Comparison of ENCODE assay signal across 30 cellular contexts in genomic region chr9:100499866-100500265, GRCh38. TPM values are rescaled to one million over a fixed set of nuclear protein-coding genes. Genes with fewer than 3 reads are reported as not detected.
"Had no signal": no experiment of that assay in that cellular context is flagged by ENCODE, and none has a peak within 500 bp of the region (broad histone marks: within the 10 kb centered on the region; RNA-seq: fewer than 3 reads in every experiment).

No MANE protein-coding gene starts in this region.

- H2AFZ ChIP-seq: hepatocyte had no signal

- H3K27ac ChIP-seq: epithelial cell of prostate, esophagus muscularis mucosa, foreskin keratinocyte, gastroesophageal sphincter, heart left ventricle, hepatocyte, left lung, neutrophil, pancreas, stomach, thyroid gland had no signal

- ATAC-seq: foreskin keratinocyte; gastroesophageal sphincter; heart left ventricle; left cardiac atrium; left lung; mucosa of descending colon; natural killer cell treated with Interleukin-12 subunit alpha and Interleukin-12 subunit beta and Interleukin-15 and Interleukin-18, amount 100 ng/mL, for 72 hours; pancreas; sciatic nerve; stimulated activated effector memory CD8-positive, alpha-beta T cell treated with anti-CD3 and anti-CD28 coated beads, Interleukin-12 subunit alpha, Interleukin-12 subunit beta, amount 100 ng/mL, for 72 hours had no signal

- H3K4me3 ChIP-seq: dorsolateral prefrontal cortex, esophagus muscularis mucosa, gastroesophageal sphincter, heart left ventricle, hepatocyte, left lung, mucosa of descending colon, pancreas, smooth muscle cell, stomach, thyroid gland had no signal

- H3K4me1 ChIP-seq: esophagus muscularis mucosa, gastroesophageal sphincter, heart left ventricle, left lung, pancreas, stomach, thyroid gland had no signal

- H3K27me3 ChIP-seq: dorsolateral prefrontal cortex, esophagus muscularis mucosa, foreskin keratinocyte, gastroesophageal sphincter, heart left ventricle, hepatocyte, left lung, neutrophil, pancreas, stomach, thyroid gland had no signal

- H3K36me3 Mint-ChIP-seq: naive B cell; natural killer cell treated with Interleukin-12 subunit alpha and Interleukin-12 subunit beta and Interleukin-15 and Interleukin-18, amount 100 ng/mL, for 72 hours; stimulated activated effector memory CD8-positive, alpha-beta T cell treated with anti-CD3 and anti-CD28 coated beads, Interleukin-12 subunit alpha, Interleukin-12 subunit beta, amount 100 ng/mL, for 72 hours had no signal

- H3K9me3 ChIP-seq: esophagus muscularis mucosa, gastroesophageal sphincter, left lung, mucosa of descending colon, neutrophil, pancreas, stomach, thyroid gland had no signal

- H3K9me3 Mint-ChIP-seq: naive B cell; natural killer cell treated with Interleukin-12 subunit alpha and Interleukin-12 subunit beta and Interleukin-15 and Interleukin-18, amount 100 ng/mL, for 72 hours; neural crest cell; stimulated activated effector memory CD8-positive, alpha-beta T cell treated with anti-CD3 and anti-CD28 coated beads, Interleukin-12 subunit alpha, Interleukin-12 subunit beta, amount 100 ng/mL, for 72 hours; type B pancreatic cell had no signal

- H3K27ac Mint-ChIP-seq: mesothelial cell of epicardium; naive B cell; natural killer cell treated with Interleukin-12 subunit alpha and Interleukin-12 subunit beta and Interleukin-15 and Interleukin-18, amount 100 ng/mL, for 72 hours; stimulated activated effector memory CD8-positive, alpha-beta T cell treated with anti-CD3 and anti-CD28 coated beads, Interleukin-12 subunit alpha, Interleukin-12 subunit beta, amount 100 ng/mL, for 72 hours; type B pancreatic cell had no signal

- H3K4me2 ChIP-seq: hepatocyte, smooth muscle cell had no signal

- H3K27me3 Mint-ChIP-seq: naive B cell, type B pancreatic cell had no signal

- H3K4me1 Mint-ChIP-seq: naive B cell; stimulated activated effector memory CD8-positive, alpha-beta T cell treated with anti-CD3 and anti-CD28 coated beads, Interleukin-12 subunit alpha, Interleukin-12 subunit beta, amount 100 ng/mL, for 72 hours had no signal

- DNase-seq: effector CD4-positive, alpha-beta T cell; foreskin keratinocyte; heart left ventricle; kidney; left cardiac atrium; left lung; mesenchymal stem cell; mucosa of descending colon; naive B cell; pancreas; stimulated activated CD4-positive, alpha-beta T cell treated with anti-CD3 and anti-CD28 coated beads, Interleukin-12 subunit alpha, Interleukin-12 subunit beta, amount 100 ng/mL, for 4 hours; stimulated activated CD4-positive, alpha-beta T cell treated with anti-CD3 and anti-CD28 coated beads, Interleukin-1b, Interleukin-23, amount 100 ng/mL, for 48 hours; stimulated activated CD4-positive, alpha-beta T cell treated with anti-CD3 and anti-CD28 coated beads, Interleukin-4, amount 100 ng/mL, for 1 hour; stimulated activated naive CD4-positive, alpha-beta T cell treated with Interleukin-2 at 50 U/mL for 16 hours; stomach; thyroid gland had no signal

- H3K36me3 ChIP-seq: esophagus muscularis mucosa, gastroesophageal sphincter, heart left ventricle, left lung, neutrophil, pancreas, stomach, thyroid gland had no signal

- H3K4me3 Mint-ChIP-seq: mesothelial cell of epicardium; naive B cell; natural killer cell treated with Interleukin-12 subunit alpha and Interleukin-12 subunit beta and Interleukin-15 and Interleukin-18, amount 100 ng/mL, for 72 hours; neural crest cell; stimulated activated effector memory CD8-positive, alpha-beta T cell treated with anti-CD3 and anti-CD28 coated beads, Interleukin-12 subunit alpha, Interleukin-12 subunit beta, amount 100 ng/mL, for 72 hours; type B pancreatic cell had no signal

RNA-seq across cellular contexts. Expression of gene TMEFF1, which starts 26.9 kb away (rescaled TPM):
- total RNA-seq: lower leg skin had no signal
